6 cellular contexts compared by ENCODE assay signal in genomic region chr17:8122923-8123694, GRCh38. TPM values are rescaled to one million over a fixed set of nuclear protein-coding genes. Genes with fewer than 3 reads are reported as not detected.
DNase-seq lines count a peak whose midpoint lies in the region; ATAC-seq and TF ChIP-seq lines count a peak whose summit lies in the region.

No MANE protein-coding gene starts in this region.

- no peaks in the 10 kb centered on the region for H4K20me1 ChIP-seq in KMS-11 (ENCODE audit: insufficient read depth)

- DNase-seq in activated naive CD8-positive, alpha-beta T cell treated with anti-CD3 and anti-CD28 coated beads for 36 hours: peak; percentile 63
- DNase-seq in myocyte (ENCODE audit: low read depth) (peak; percentile 45), DMS79 treated with DMSO at 0.1 percent for 48 hours (lab: John Stamatoyannopoulos, UW) (no peak)

- peak overlapping the region; percentile 85 for H3K4me3 Mint-ChIP-seq in activated naive CD8-positive, alpha-beta T cell treated with anti-CD3 and anti-CD28 coated beads for 36 hours

- peak overlapping the region; percentile 30; the same call in 1 of the 2 replicates for H2AFZ ChIP-seq in KMS-11 (ENCODE audit: low read depth)

- H3K27me3 ChIP-seq in KMS-11 (ENCODE audit: insufficient read depth, low read depth): no peaks in the 10 kb centered on the region

- TF ChIP-seq CTCF in KMS-11 (conservative IDR thresholded peaks at IDR 0.05; ENCODE audit: low read depth, low read length): no peak

- H3K4me1 ChIP-seq in KMS-11 (ENCODE audit: low read depth, poor library complexity, severe bottlenecking): no peaks in the 10 kb centered on the region

- peaks cover 68% of the 10 kb centered on the region for H3K27me3 Mint-ChIP-seq in activated naive CD8-positive, alpha-beta T cell treated with anti-CD3 and anti-CD28 coated beads for 36 hours

- H3K79me2 ChIP-seq in KMS-11 (ENCODE audit: insufficient read depth, low read depth): no peaks in the 10 kb centered on the region

- peaks cover 13% of the 10 kb centered on the region for H3K36me3 Mint-ChIP-seq in activated naive CD8-positive, alpha-beta T cell treated with anti-CD3 and anti-CD28 coated beads for 36 hours

- H3K4me2 ChIP-seq in KMS-11: peak overlapping the region; percentile 39; the same call in 1 of the 2 replicates

- H3K4me1 Mint-ChIP-seq in activated naive CD8-positive, alpha-beta T cell treated with anti-CD3 and anti-CD28 coated beads for 36 hours: peaks cover 67% of the 10 kb centered on the region

- H3K27ac ChIP-seq in KMS-11: no peak overlapping the region

- H3K9me3 Mint-ChIP-seq in activated naive CD8-positive, alpha-beta T cell treated with anti-CD3 and anti-CD28 coated beads for 36 hours: peaks cover 7% of the 10 kb centered on the region

- no peak overlapping the region for H3K9ac ChIP-seq in KMS-11

- peak overlapping the region; percentile 20 for H3K27ac Mint-ChIP-seq in activated naive CD8-positive, alpha-beta T cell treated with anti-CD3 and anti-CD28 coated beads for 36 hours

- H3K4me3 ChIP-seq in KMS-11 (IDR thresholded peaks at IDR 0.05; ENCODE audit: insufficient read depth, low read depth, low read length): no peak overlapping the region

- H3K36me3 ChIP-seq in KMS-11 (ENCODE audit: insufficient read depth): no peaks in the 10 kb centered on the region

- ATAC-seq in GM18868 (IDR thresholded peaks at IDR 0.05; ENCODE audit: unreplicated experiment): no peak
- ATAC-seq in HG02973 (IDR thresholded peaks at IDR 0.05; ENCODE audit: unreplicated experiment): no peak

RNA-seq across cellular contexts. Expression of gene HES7, which starts 0.8 kb away (rescaled TPM):
- 1 to 10 TPM; 1.9 to 2.0 TPM for total RNA-seq in activated naive CD8-positive, alpha-beta T cell treated with anti-CD3 and anti-CD28 coated beads for 36 hours
- 0.16 and 0.53 TPM in 2 replicates for total RNA-seq in myocyte
- 0.33 TPM for polyA plus RNA-seq in myocyte (2012)

RNA-seq across cellular contexts. Expression of gene ALOXE3, which starts 4.8 kb away (rescaled TPM):
- total RNA-seq in activated naive CD8-positive, alpha-beta T cell treated with anti-CD3 and anti-CD28 coated beads for 36 hours: under 1 TPM in 1 of 2 experiments, not detected in 1; 0.10 TPM
- not detected in 2 replicates for total RNA-seq in myocyte
- polyA plus RNA-seq in myocyte (2012): 0.03 TPM

RNA-seq across cellular contexts. Expression of gene PER1, which starts 29.1 kb away (rescaled TPM):
- 10 to 100 TPM; 55.7 to 56.1 TPM for total RNA-seq in activated naive CD8-positive, alpha-beta T cell treated with anti-CD3 and anti-CD28 coated beads for 36 hours
- total RNA-seq in myocyte: 6.4 and 16.6 TPM in 2 replicates
- polyA plus RNA-seq in myocyte (2012): 7.7 TPM

RNA-seq across cellular contexts. Expression of gene ALOX12B, which starts 35.6 kb away (rescaled TPM):
- 1 to 10 TPM; 3.7 to 4.1 TPM for total RNA-seq in activated naive CD8-positive, alpha-beta T cell treated with anti-CD3 and anti-CD28 coated beads for 36 hours
- total RNA-seq in myocyte: 0.16 and 0.40 TPM in 2 replicates
- polyA plus RNA-seq in myocyte (2012): not detected

RNA-seq across cellular contexts. Expression of gene VAMP2, which starts 39.6 kb away (rescaled TPM):
- 10 to 100 TPM; 27.7 to 28.4 TPM for total RNA-seq in activated naive CD8-positive, alpha-beta T cell treated with anti-CD3 and anti-CD28 coated beads for 36 hours
- total RNA-seq in myocyte: 10.5 and 12.3 TPM in 2 replicates
- polyA plus RNA-seq in myocyte (2012): 69.3 TPM
